8 cellular contexts compared by ENCODE assay signal in genomic region chr9:130680836-130681768, GRCh38. TPM values are rescaled to one million over a fixed set of nuclear protein-coding genes. Genes with fewer than 3 reads are reported as not detected.
DNase-seq lines count a peak whose midpoint lies in the region; ATAC-seq and TF ChIP-seq lines count a peak whose summit lies in the region.

No MANE protein-coding gene starts in this region.

- H3K4me2 ChIP-seq in BLaER1 = peak overlapping the region; percentile 91

- peak overlapping the region; percentile 24; the same call in 1 of the 2 replicates for H3K27ac ChIP-seq in BLaER1
- H3K27ac ChIP-seq in duodenal mucosa (ENCODE audit: low read depth, low read length) = no peak overlapping the region
- H3K27ac ChIP-seq in lung (ENCODE audit: low read depth in 1 of 2, low read length in 1 of 2) = no peak overlapping the region

- H3K27me3 ChIP-seq in BLaER1 (peaks cover 13% of the 10 kb centered on the region; the same call in 1 of the 2 replicates), duodenal mucosa (ENCODE audit: control insufficient read depth in 1 of 2, insufficient read depth in 2 of 2, low read length in 2 of 2) (peaks cover 2 to 14% of the 10 kb centered on the region in 2 donors), lung (ENCODE audit: control insufficient read depth, insufficient read depth) (no peaks in the 10 kb centered on the region)

- H3K9ac ChIP-seq in BLaER1 (peak overlapping the region; percentile 68), duodenal mucosa (ENCODE audit: low read depth in 1 of 2, low read length in 2 of 2) (no peak overlapping the region)

- ATAC-seq in lung (ENCODE audit: insufficient read depth, low FRiP score) = peak; percentile 70

- H3K36me3 ChIP-seq in BLaER1 (no peaks in the 10 kb centered on the region), duodenal mucosa (ENCODE audit: control insufficient read depth in 1 of 2, insufficient read depth in 2 of 2, low read length in 2 of 2) (no peaks in the 10 kb centered on the region), lung (ENCODE audit: control insufficient read depth in 2 of 2, insufficient read depth in 2 of 2, low read length in 2 of 2) (no peaks in the 10 kb centered on the region)

- 2 to 5% methylated on average over 65 to 116 of the region's 116 CpGs for WGBS in lung, 2 donors

- H3K4me1 ChIP-seq in BLaER1 (peaks cover 9% of the 10 kb centered on the region), duodenal mucosa (ENCODE audit: control insufficient read depth in 1 of 2, insufficient read depth in 2 of 2, low read length in 2 of 2) (peaks cover 10 to 13% of the 10 kb centered on the region in 2 donors), lung (ENCODE audit: control insufficient read depth in 2 of 2, insufficient read depth in 2 of 2, low read length in 2 of 2) (peaks cover 0 to 7% of the 10 kb centered on the region in 2 donors)

- peak overlapping the region; percentile 74 for H3K4me3 ChIP-seq in BLaER1
- H3K4me3 ChIP-seq in duodenal mucosa (ENCODE audit: low read depth in 1 of 2, low read length in 2 of 2) = peak overlapping the region; percentile 49 to 69
- peak overlapping the region; percentile 45 for H3K4me3 ChIP-seq in lung

- no peak for TF ChIP-seq CTCF in lung (IDR thresholded peaks at IDR 0.05; ENCODE audit: control extremely low read depth, extremely low read depth)

- H3K9me3 ChIP-seq in BLaER1 (peaks cover 8% of the 10 kb centered on the region), duodenal mucosa (ENCODE audit: control insufficient read depth in 1 of 2, low read length in 2 of 2) (peaks cover 0 to 4% of the 10 kb centered on the region in 2 donors), lung (ENCODE audit: control insufficient read depth in 2 of 2, insufficient read depth in 1 of 2, low read length in 1 of 2) (no peaks in the 10 kb centered on the region)

- DNase-seq in H4 (ENCODE audit: low spot score) (peak; percentile 85), NCI-H524 (lab: John Stamatoyannopoulos, UW) (peak; percentile 79 to 94), lung (ENCODE audit: low spot score) (peak; percentile 80), NCI-H128 (lab: John Stamatoyannopoulos, UW; ENCODE audit: unreplicated experiment) (no peak)
- peak; percentile 47 for DNase-seq in activated CD4-positive, alpha-beta T cell treated with anti-CD3 and anti-CD28 coated beads, Interleukin-2, amount 50 U/mL, for 1 hour
- peak in 2 of 3 donors; percentile 37 to 41 for DNase-seq in stimulated activated CD4-positive, alpha-beta T cell treated with anti-CD3 and anti-CD28 coated beads, TNF-alpha, amount 100 ng/mL, for 48 hours (ENCODE audit: low read depth in 3 of 3)

- H4K20me1 ChIP-seq in BLaER1 = no peaks in the 10 kb centered on the region

RNA-seq across cellular contexts. Expression of gene EXOSC2, which starts 12.5 kb away (rescaled TPM):
- total RNA-seq in H4 (2014; rRNA removed; shearing (Covaris generic)) = 51.5 and 63.6 TPM in 2 replicates
- 10 to 100 TPM; 20.2 to 23.0 TPM for total RNA-seq in lung
- 10 to 100 TPM; 15.3 to 17.9 TPM for polyA plus RNA-seq in lung

RNA-seq across cellular contexts. Expression of gene PRDM12, which starts 16.7 kb away (rescaled TPM):
- not detected in 2 replicates for total RNA-seq in H4 (2014; rRNA removed; shearing (Covaris generic))
- under 1 TPM in 1 of 2 donors, not detected in 1; 0.09 TPM for total RNA-seq in lung
- polyA plus RNA-seq in lung = under 1 TPM in 1 of 2 donors, not detected in 1; 0.05 TPM
